In the genomic region with DNA sequence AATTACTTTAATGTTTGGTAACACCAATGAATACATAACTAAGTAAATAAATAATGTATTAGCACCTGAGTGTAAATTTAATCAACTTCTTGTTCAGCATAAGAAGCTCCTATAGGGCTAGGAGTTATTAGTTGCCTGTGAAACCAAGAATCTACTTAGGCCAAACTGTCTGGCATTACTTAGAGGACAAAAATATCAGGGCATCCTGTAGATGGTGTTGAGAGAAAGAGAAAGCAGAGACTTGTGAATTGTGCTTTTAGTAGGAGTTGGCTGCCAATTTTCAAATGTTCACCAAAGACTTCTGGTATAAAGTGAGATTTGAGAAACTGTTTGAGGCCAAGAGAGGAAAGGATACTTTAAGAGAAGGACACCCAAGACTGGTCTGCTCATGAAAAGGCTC, we compare ENCODE assay signal across 1 cellular context.
TF ChIP-seq lines count a peak whose summit lies in the region.

No MANE protein-coding gene starts in this region.

TF ChIP-seq in H1, 55 proteins besides CTCF, POLR2A, EP300 and RAD21 (continued from another document):
- TF ChIP-seq, protein P1, sequence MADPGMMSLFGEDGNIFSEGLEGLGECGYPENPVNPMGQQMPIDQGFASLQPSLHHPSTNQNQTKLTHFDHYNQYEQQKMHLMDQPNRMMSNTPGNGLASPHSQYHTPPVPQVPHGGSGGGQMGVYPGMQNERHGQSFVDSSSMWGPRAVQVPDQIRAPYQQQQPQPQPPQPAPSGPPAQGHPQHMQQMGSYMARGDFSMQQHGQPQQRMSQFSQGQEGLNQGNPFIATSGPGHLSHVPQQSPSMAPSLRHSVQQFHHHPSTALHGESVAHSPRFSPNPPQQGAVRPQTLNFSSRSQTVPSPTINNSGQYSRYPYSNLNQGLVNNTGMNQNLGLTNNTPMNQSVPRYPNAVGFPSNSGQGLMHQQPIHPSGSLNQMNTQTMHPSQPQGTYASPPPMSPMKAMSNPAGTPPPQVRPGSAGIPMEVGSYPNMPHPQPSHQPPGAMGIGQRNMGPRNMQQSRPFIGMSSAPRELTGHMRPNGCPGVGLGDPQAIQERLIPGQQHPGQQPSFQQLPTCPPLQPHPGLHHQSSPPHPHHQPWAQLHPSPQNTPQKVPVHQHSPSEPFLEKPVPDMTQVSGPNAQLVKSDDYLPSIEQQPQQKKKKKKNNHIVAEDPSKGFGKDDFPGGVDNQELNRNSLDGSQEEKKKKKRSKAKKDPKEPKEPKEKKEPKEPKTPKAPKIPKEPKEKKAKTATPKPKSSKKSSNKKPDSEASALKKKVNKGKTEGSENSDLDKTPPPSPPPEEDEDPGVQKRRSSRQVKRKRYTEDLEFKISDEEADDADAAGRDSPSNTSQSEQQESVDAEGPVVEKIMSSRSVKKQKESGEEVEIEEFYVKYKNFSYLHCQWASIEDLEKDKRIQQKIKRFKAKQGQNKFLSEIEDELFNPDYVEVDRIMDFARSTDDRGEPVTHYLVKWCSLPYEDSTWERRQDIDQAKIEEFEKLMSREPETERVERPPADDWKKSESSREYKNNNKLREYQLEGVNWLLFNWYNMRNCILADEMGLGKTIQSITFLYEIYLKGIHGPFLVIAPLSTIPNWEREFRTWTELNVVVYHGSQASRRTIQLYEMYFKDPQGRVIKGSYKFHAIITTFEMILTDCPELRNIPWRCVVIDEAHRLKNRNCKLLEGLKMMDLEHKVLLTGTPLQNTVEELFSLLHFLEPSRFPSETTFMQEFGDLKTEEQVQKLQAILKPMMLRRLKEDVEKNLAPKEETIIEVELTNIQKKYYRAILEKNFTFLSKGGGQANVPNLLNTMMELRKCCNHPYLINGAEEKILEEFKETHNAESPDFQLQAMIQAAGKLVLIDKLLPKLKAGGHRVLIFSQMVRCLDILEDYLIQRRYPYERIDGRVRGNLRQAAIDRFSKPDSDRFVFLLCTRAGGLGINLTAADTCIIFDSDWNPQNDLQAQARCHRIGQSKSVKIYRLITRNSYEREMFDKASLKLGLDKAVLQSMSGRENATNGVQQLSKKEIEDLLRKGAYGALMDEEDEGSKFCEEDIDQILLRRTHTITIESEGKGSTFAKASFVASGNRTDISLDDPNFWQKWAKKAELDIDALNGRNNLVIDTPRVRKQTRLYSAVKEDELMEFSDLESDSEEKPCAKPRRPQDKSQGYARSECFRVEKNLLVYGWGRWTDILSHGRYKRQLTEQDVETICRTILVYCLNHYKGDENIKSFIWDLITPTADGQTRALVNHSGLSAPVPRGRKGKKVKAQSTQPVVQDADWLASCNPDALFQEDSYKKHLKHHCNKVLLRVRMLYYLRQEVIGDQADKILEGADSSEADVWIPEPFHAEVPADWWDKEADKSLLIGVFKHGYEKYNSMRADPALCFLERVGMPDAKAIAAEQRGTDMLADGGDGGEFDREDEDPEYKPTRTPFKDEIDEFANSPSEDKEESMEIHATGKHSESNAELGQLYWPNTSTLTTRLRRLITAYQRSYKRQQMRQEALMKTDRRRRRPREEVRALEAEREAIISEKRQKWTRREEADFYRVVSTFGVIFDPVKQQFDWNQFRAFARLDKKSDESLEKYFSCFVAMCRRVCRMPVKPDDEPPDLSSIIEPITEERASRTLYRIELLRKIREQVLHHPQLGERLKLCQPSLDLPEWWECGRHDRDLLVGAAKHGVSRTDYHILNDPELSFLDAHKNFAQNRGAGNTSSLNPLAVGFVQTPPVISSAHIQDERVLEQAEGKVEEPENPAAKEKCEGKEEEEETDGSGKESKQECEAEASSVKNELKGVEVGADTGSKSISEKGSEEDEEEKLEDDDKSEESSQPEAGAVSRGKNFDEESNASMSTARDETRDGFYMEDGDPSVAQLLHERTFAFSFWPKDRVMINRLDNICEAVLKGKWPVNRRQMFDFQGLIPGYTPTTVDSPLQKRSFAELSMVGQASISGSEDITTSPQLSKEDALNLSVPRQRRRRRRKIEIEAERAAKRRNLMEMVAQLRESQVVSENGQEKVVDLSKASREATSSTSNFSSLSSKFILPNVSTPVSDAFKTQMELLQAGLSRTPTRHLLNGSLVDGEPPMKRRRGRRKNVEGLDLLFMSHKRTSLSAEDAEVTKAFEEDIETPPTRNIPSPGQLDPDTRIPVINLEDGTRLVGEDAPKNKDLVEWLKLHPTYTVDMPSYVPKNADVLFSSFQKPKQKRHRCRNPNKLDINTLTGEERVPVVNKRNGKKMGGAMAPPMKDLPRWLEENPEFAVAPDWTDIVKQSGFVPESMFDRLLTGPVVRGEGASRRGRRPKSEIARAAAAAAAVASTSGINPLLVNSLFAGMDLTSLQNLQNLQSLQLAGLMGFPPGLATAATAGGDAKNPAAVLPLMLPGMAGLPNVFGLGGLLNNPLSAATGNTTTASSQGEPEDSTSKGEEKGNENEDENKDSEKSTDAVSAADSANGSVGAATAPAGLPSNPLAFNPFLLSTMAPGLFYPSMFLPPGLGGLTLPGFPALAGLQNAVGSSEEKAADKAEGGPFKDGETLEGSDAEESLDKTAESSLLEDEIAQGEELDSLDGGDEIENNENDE (IDR thresholded peaks at IDR 0.05; ENCODE audit: insufficient replicate concordance, low read length): no peak
- TF ChIP-seq BCL11A (IDR thresholded peaks at IDR 0.05; ENCODE audit: low read depth in 2 of 2, low read length in 2 of 2): no peak
- no peak for TF ChIP-seq SIN3A (conservative IDR thresholded peaks at IDR 0.05 in 1 of 2, IDR thresholded peaks at IDR 0.05 in 1 of 2; ENCODE audit: low read depth in 1 of 2, low read length in 2 of 2)
- no peak for TF ChIP-seq TCF12 (IDR thresholded peaks at IDR 0.05; ENCODE audit: low read depth, low read length)
- TF ChIP-seq RNF2 (IDR thresholded peaks at IDR 0.05; ENCODE audit: borderline replicate concordance, low read depth, low read length, missing control alignments, poor library complexity, severe bottlenecking): no peak
- TF ChIP-seq SP2 (IDR thresholded peaks at IDR 0.05; ENCODE audit: low read length): no peak
- TF ChIP-seq SP1 (IDR thresholded peaks at IDR 0.05; ENCODE audit: low read depth, low read length): no peak
- TF ChIP-seq HDAC2 (IDR thresholded peaks at IDR 0.05; ENCODE audit: borderline replicate concordance in 1 of 2, low read depth in 2 of 2, low read length in 2 of 2): no peak
